ENCODE assay signal across 10 cellular contexts in the genomic region with DNA sequence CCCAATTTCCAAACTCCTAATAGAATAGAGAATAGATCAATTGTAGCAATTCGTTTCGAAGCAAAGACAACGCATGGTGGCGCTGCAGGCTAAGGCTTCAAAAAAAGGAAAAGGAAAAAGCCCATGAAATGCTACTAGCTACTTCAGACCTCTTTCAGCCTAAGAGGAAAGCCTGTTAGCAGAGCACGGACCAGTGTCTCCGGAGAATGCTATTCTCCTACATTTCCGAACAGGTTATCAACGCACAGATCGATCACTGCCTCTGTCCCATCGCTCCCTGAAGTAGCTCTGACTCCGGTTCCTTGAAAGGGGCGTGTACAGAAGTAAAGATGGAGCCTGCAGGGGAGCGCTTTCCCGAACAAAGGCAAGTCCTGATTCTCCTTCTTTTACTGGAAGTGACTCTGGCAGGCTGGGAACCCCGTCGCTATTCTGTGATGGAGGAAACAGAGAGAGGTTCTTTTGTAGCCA. TPM values are rescaled to one million over a fixed set of nuclear protein-coding genes. Genes with fewer than 3 reads are reported as not detected.
DNase-seq lines count a peak whose midpoint lies in the region; ATAC-seq and TF ChIP-seq lines count a peak whose summit lies in the region.
"Had no signal": no experiment of that assay in that cellular context is flagged by ENCODE, and none has a peak within 500 bp of the region (broad histone marks: within the 10 kb centered on the region; RNA-seq: fewer than 3 reads in every experiment).

Gene PCDHB15 (plus strand): TSS at position 146 of the 468 bp plus-strand sequence. CDS start 184 bp downstream, at position 330.

- POLR2A ChIA-PET in activated CD4-positive, alpha-beta memory T cell treated with anti-CD3 and anti-CD28 coated beads for 36 hours (lab: Charles Lee), result no interaction called here
- POLR2A ChIA-PET in activated CD4-positive, alpha-beta memory T cell treated with anti-CD3 and anti-CD28 coated beads, Interleukin-2, amount 10 ng/mL, durations not matched to agents 7 days and 5 days (lab: Charles Lee), result no interaction called here

- peak within 1 kb of the TSS in 1 of 2 donors; percentile 38 for H3K4me3 ChIP-seq in testis

- DNase-seq in activated CD4-positive, alpha-beta memory T cell treated with anti-CD3 and anti-CD28 coated beads for 36 hours, result peak; percentile 40
- no peak for DNase-seq in activated CD4-positive, alpha-beta memory T cell treated with anti-CD3 and anti-CD28 coated beads, Interleukin-2, amount 10 ng/mL, durations not matched to agents 7 days and 5 days
- peak; percentile 26 for DNase-seq in iPS-NIHi11 (ENCODE audit: low spot score)
- peak; percentile 85 for DNase-seq in testis
- no peak for DNase-seq in stimulated activated CD4-positive, alpha-beta T cell treated with anti-CD3 and anti-CD28 coated beads, Interleukin-12 subunit alpha, Interleukin-12 subunit beta, amount 100 ng/mL, for 4 hours
- DNase-seq: activated naive CD8-positive, alpha-beta T cell treated with anti-CD3 and anti-CD28 coated beads for 36 hours had no signal

- CTCF ChIA-PET in activated CD4-positive, alpha-beta memory T cell treated with anti-CD3 and anti-CD28 coated beads for 36 hours (lab: Charles Lee), result interaction anchor here (1.1 to 1.7 kb wide), 5 partner anchors 75 to 319 kb away, joined by 3 to 5 read pairs (median 5); partner anchors contain the start of gene TAF7
- CTCF ChIA-PET in activated CD4-positive, alpha-beta memory T cell treated with anti-CD3 and anti-CD28 coated beads, Interleukin-2, amount 10 ng/mL, durations not matched to agents 7 days and 5 days (lab: Charles Lee), result interaction anchor here (0.6 to 1.4 kb wide), 2 partner anchors 268 to 489 kb away, joined by 3 read pairs; no protein-coding TSS in a partner anchor

- no peaks in the 10 kb centered on the region for H3K36me3 ChIP-seq in testis (ENCODE audit: low read depth, missing control alignments)

- peak within 1 kb of the TSS; percentile 18 for H3K4me3 Mint-ChIP-seq in activated CD4-positive, alpha-beta memory T cell treated with anti-CD3 and anti-CD28 coated beads for 36 hours
- H3K4me3 Mint-ChIP-seq in activated CD4-positive, alpha-beta memory T cell treated with anti-CD3 and anti-CD28 coated beads, Interleukin-2, amount 10 ng/mL, durations not matched to agents 7 days and 5 days, result no peak within 1 kb of the TSS
- peak within 1 kb of the TSS; percentile 43 for H3K4me3 Mint-ChIP-seq in activated T-helper 17 cell treated with anti-CD3 and anti-CD28 coated beads, Interleukin-2, amount 50 U/mL, for 72 hours
- H3K4me3 Mint-ChIP-seq: activated naive CD8-positive, alpha-beta T cell treated with anti-CD3 and anti-CD28 coated beads for 36 hours had no signal

- 4 to 5% methylated on average over 15 to 16 of the region's 16 CpGs for WGBS in testis, 2 donors

- no peaks in the 10 kb centered on the region for H3K4me1 ChIP-seq in testis
- H3K4me1 ChIP-seq: BLaER1 treated with 17β-estradiol and CSF1 and Interleukin-3, amounts not matched to agents 10 nM and 100 nM had no signal

- no peaks in the 10 kb centered on the region for H3K9me3 ChIP-seq in testis

- intact Hi-C loops in activated CD4-positive, alpha-beta memory T cell treated with anti-CD3 and anti-CD28 coated beads for 36 hours (cut with micrococcal nuclease), result no loop called here
- intact Hi-C loops in testis (cut with DNase I; ENCODE audit: low total_unique reads), result no loop called here

- no peak for ATAC-seq in activated T-helper 17 cell treated with anti-CD3 and anti-CD28 coated beads, Interleukin-2, amount 50 U/mL, for 72 hours (replicated peaks)
- ATAC-seq in GM21360 (IDR thresholded peaks at IDR 0.05; ENCODE audit: unreplicated experiment), result no peak
- ATAC-seq in HG03354 (IDR thresholded peaks at IDR 0.05; ENCODE audit: poor library complexity, severe bottlenecking, unreplicated experiment), result no peak

- no peak for TF ChIP-seq POLR2A in testis (IDR thresholded peaks at IDR 0.05)

- no peak within 1 kb of the TSS for H3K27ac Mint-ChIP-seq in activated CD4-positive, alpha-beta memory T cell treated with anti-CD3 and anti-CD28 coated beads for 36 hours
- H3K27ac Mint-ChIP-seq in activated CD4-positive, alpha-beta memory T cell treated with anti-CD3 and anti-CD28 coated beads, Interleukin-2, amount 10 ng/mL, durations not matched to agents 7 days and 5 days, result no peak within 1 kb of the TSS
- H3K27ac Mint-ChIP-seq in activated T-helper 17 cell treated with anti-CD3 and anti-CD28 coated beads, Interleukin-2, amount 50 U/mL, for 72 hours, result no peak within 1 kb of the TSS
- H3K27ac Mint-ChIP-seq: activated naive CD8-positive, alpha-beta T cell treated with anti-CD3 and anti-CD28 coated beads for 36 hours had no signal

- peaks cover 29% of the 10 kb centered on the region for H3K27me3 Mint-ChIP-seq in activated CD4-positive, alpha-beta memory T cell treated with anti-CD3 and anti-CD28 coated beads for 36 hours
- peaks cover 4% of the 10 kb centered on the region for H3K27me3 Mint-ChIP-seq in activated CD4-positive, alpha-beta memory T cell treated with anti-CD3 and anti-CD28 coated beads, Interleukin-2, amount 10 ng/mL, durations not matched to agents 7 days and 5 days
- peaks cover 35% of the 10 kb centered on the region for H3K27me3 Mint-ChIP-seq in activated T-helper 17 cell treated with anti-CD3 and anti-CD28 coated beads, Interleukin-2, amount 50 U/mL, for 72 hours

- no peaks in the 10 kb centered on the region for H3K4me1 Mint-ChIP-seq in activated CD4-positive, alpha-beta memory T cell treated with anti-CD3 and anti-CD28 coated beads for 36 hours (ENCODE audit: low read depth)
- no peaks in the 10 kb centered on the region for H3K4me1 Mint-ChIP-seq in activated CD4-positive, alpha-beta memory T cell treated with anti-CD3 and anti-CD28 coated beads, Interleukin-2, amount 10 ng/mL, durations not matched to agents 7 days and 5 days
- H3K4me1 Mint-ChIP-seq in activated T-helper 17 cell treated with anti-CD3 and anti-CD28 coated beads, Interleukin-2, amount 50 U/mL, for 72 hours, result no peaks in the 10 kb centered on the region

- peaks cover 76% of the 10 kb centered on the region for H3K9me3 Mint-ChIP-seq in activated CD4-positive, alpha-beta memory T cell treated with anti-CD3 and anti-CD28 coated beads for 36 hours
- peaks cover 55% of the 10 kb centered on the region for H3K9me3 Mint-ChIP-seq in activated CD4-positive, alpha-beta memory T cell treated with anti-CD3 and anti-CD28 coated beads, Interleukin-2, amount 10 ng/mL, durations not matched to agents 7 days and 5 days
- peaks cover 35% of the 10 kb centered on the region for H3K9me3 Mint-ChIP-seq in activated T-helper 17 cell treated with anti-CD3 and anti-CD28 coated beads, Interleukin-2, amount 50 U/mL, for 72 hours

- H3K27ac ChIP-seq in testis, result peak within 1 kb of the TSS; percentile 47 to 51
- H3K27ac ChIP-seq: BLaER1 treated with 17β-estradiol and CSF1 and Interleukin-3, amounts not matched to agents 10 nM and 100 nM had no signal

- H3K27me3 ChIP-seq in testis, result no peaks in the 10 kb centered on the region
- H3K27me3 ChIP-seq: BLaER1 treated with 17β-estradiol and CSF1 and Interleukin-3, amounts not matched to agents 10 nM and 100 nM had no signal

- peak; percentile 45 to 67 (median 57) for TF ChIP-seq CTCF in testis (IDR thresholded peaks at IDR 0.05)

- H3K36me3 Mint-ChIP-seq in activated CD4-positive, alpha-beta memory T cell treated with anti-CD3 and anti-CD28 coated beads for 36 hours, result peaks cover 40% of the 10 kb centered on the region
- H3K36me3 Mint-ChIP-seq in activated CD4-positive, alpha-beta memory T cell treated with anti-CD3 and anti-CD28 coated beads, Interleukin-2, amount 10 ng/mL, durations not matched to agents 7 days and 5 days (ENCODE audit: low read depth), result peaks cover 3% of the 10 kb centered on the region
- peaks cover 22% of the 10 kb centered on the region for H3K36me3 Mint-ChIP-seq in activated T-helper 17 cell treated with anti-CD3 and anti-CD28 coated beads, Interleukin-2, amount 50 U/mL, for 72 hours (ENCODE audit: low read depth)

RNA-seq across cellular contexts. Expression of gene PCDHB15, which starts in this region (rescaled TPM):
- total RNA-seq in activated CD4-positive, alpha-beta memory T cell treated with anti-CD3 and anti-CD28 coated beads for 36 hours, result not detected
- total RNA-seq in activated CD4-positive, alpha-beta memory T cell treated with anti-CD3 and anti-CD28 coated beads, Interleukin-2, amount 10 ng/mL, durations not matched to agents 7 days and 5 days, result not detected
- total RNA-seq in activated T-helper 17 cell treated with anti-CD3 and anti-CD28 coated beads, Interleukin-2, amount 50 U/mL, for 72 hours, result not detected
- total RNA-seq in testis, result 10 to 100 TPM; 22.1 to 27.6 TPM
- polyA plus RNA-seq in testis (ENCODE audit: insufficient read depth, low read depth, low replicate concordance), result 10.3 TPM
- total RNA-seq: activated naive CD8-positive, alpha-beta T cell treated with anti-CD3 and anti-CD28 coated beads for 36 hours had no signal

Comparison
In these comparisons a context has a peak if more than half of its experiments do, and no peak if none do; other contexts are left out.
1. RNA of gene PCDHB15 (total RNA-seq): 22.1 to 27.6 TPM in testis; not detected in activated T-helper 17 cell treated with anti-CD3 and anti-CD28 coated beads, Interleukin-2, amount 50 U/mL, for 72 hours, not detected in activated CD4-positive, alpha-beta memory T cell treated with anti-CD3 and anti-CD28 coated beads for 36 hours and not detected in activated CD4-positive, alpha-beta memory T cell treated with anti-CD3 and anti-CD28 coated beads, Interleukin-2, amount 10 ng/mL, durations not matched to agents 7 days and 5 days; every median in the first group is over 10 times any median in the second.
2. Peak in DNase-seq in activated CD4-positive, alpha-beta memory T cell treated with anti-CD3 and anti-CD28 coated beads for 36 hours; RNA of the gene not detected or under 1 TPM.
3. DNase-seq: peak in iPS-NIHi11 (single experiment) and testis (single experiment); none in activated CD4-positive, alpha-beta memory T cell treated with anti-CD3 and anti-CD28 coated beads, Interleukin-2, amount 10 ng/mL, durations not matched to agents 7 days and 5 days (single experiment) and stimulated activated CD4-positive, alpha-beta T cell treated with anti-CD3 and anti-CD28 coated beads, Interleukin-12 subunit alpha, Interleukin-12 subunit beta, amount 100 ng/mL, for 4 hours (single experiment).